In genomic region chr11:119345685-119346084, GRCh38 we compare ENCODE assay signal across 1 cellular context.
TF ChIP-seq lines count a peak whose summit lies in the region.

No MANE protein-coding gene starts in this region.

TF ChIP-seq in H1, 55 proteins besides CTCF, POLR2A, EP300 and RAD21:
- TF ChIP-seq GTF2F1 (IDR thresholded peaks at IDR 0.05; ENCODE audit: borderline replicate concordance, low read depth, low read length) (no peak), EZH2 (IDR thresholded peaks at IDR 0.05; ENCODE audit: low read depth, low read length, severe bottlenecking) (no peak), RBBP5 (IDR thresholded peaks at IDR 0.05; ENCODE audit: borderline replicate concordance, low read depth, low read length) (no peak), SUZ12 (IDR thresholded peaks at IDR 0.05; ENCODE audit: low read length) (no peak), BCL11A (IDR thresholded peaks at IDR 0.05; ENCODE audit: low read depth in 2 of 2, low read length in 2 of 2) (no peak), YY1 (IDR thresholded peaks at IDR 0.05; ENCODE audit: low read depth, low read length) (no peak), CTBP2 (IDR thresholded peaks at IDR 0.05; ENCODE audit: borderline replicate concordance, insufficient read depth, insufficient read length, low read length) (no peak), CREB1 (IDR thresholded peaks at IDR 0.05) (no peak), POLR2AphosphoS5 (IDR thresholded peaks at IDR 0.05; ENCODE audit: low read depth, low read length) (no peak), POU5F1 (IDR thresholded peaks at IDR 0.05; ENCODE audit: low read depth, low read length) (no peak), TBP (IDR thresholded peaks at IDR 0.05; ENCODE audit: low read depth, low read length) (no peak), BACH1 (IDR thresholded peaks at IDR 0.05; ENCODE audit: low read length) (no peak), TCF12 (IDR thresholded peaks at IDR 0.05; ENCODE audit: low read depth, low read length) (no peak), EGR1 (IDR thresholded peaks at IDR 0.05; ENCODE audit: borderline replicate concordance, low read depth, low read length) (no peak), SIX5 (IDR thresholded peaks at IDR 0.05; ENCODE audit: low read depth, low read length) (no peak)
TF ChIP-seq in H1: peak in this region for 0.
